In the genomic region with DNA sequence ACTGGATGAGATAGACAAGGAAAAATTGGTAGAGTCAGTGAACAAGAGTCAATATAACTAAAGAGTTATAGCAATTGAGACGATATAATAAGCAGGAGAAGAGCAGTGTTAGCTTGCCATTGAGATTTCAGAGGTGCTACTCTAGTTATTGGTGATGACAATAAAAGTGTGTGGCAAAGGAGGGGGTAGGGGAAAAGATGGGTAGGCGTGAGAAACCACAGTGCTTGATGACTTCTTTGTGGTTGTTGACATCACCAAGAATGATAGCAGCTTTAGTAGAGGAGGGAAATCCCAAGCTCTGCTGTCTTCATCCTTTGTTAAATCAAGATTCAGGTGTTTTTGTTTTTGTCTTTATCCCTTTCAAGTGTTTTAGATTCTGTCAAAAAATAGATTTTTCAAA, we compare ENCODE assay signal across 1 cellular context.
TF ChIP-seq lines count a peak whose summit lies in the region.

No MANE protein-coding gene starts in this region.

TF ChIP-seq in SK-N-SH treated with all-trans-retinoic acid at 6 μM for 48 hours, 23 proteins besides CTCF, POLR2A, EP300 and RAD21 (continued from another document):
- TF ChIP-seq ZNF565 (CRISPR knock-in tag; conservative IDR thresholded peaks at IDR 0.05; ENCODE audit: low read depth) (no peak), BACH2 (CRISPR knock-in tag; IDR thresholded peaks at IDR 0.05; ENCODE audit: borderline replicate concordance) (no peak), ZC3H10 (CRISPR knock-in tag; IDR thresholded peaks at IDR 0.05) (no peak)
